Comparison of ENCODE assay signal across 10 cellular contexts in genomic region chr10:71753091-71753959, GRCh38. TPM values are rescaled to one million over a fixed set of nuclear protein-coding genes. Genes with fewer than 3 reads are reported as not detected.
DNase-seq lines count a peak whose midpoint lies in the region; ATAC-seq and TF ChIP-seq lines count a peak whose summit lies in the region.
"Had no signal": no experiment of that assay in that cellular context is flagged by ENCODE, and none has a peak within 500 bp of the region (broad histone marks: within the 10 kb centered on the region; RNA-seq: fewer than 3 reads in every experiment).

No MANE protein-coding gene starts in this region.

- H3K36me3 ChIP-seq in Caco-2 (ENCODE audit: control insufficient read depth, insufficient read depth, low read length), result peaks cover 1% of the 10 kb centered on the region; the same call in 1 of the 2 replicates
- H3K36me3 ChIP-seq in OCI-LY7 (ENCODE audit: insufficient read depth, low read length), result no peaks in the 10 kb centered on the region
- H3K36me3 ChIP-seq in neutrophil, result peaks cover 96% of the 10 kb centered on the region
- no peaks in the 10 kb centered on the region for H3K36me3 ChIP-seq in BE2C

- H3K4me1 Mint-ChIP-seq in Caco-2 (ENCODE audit: low read depth, unreplicated experiment), result peaks cover 40% of the 10 kb centered on the region

- BruUV-seq in Caco-2 (replicated peaks; lab: Mats Ljungman, UMichigan) (no TSS peak), OCI-LY7 (replicated peaks; lab: Mats Ljungman, UMichigan) (no TSS peak)

- peak overlapping the region; percentile 50 for H3K4me2 ChIP-seq in OCI-LY7 (ENCODE audit: low read length)

- H3K27ac ChIP-seq in OCI-LY7 (ENCODE audit: low read depth, low read length, poor library complexity, severe bottlenecking) (peak overlapping the region; percentile 64), neutrophil (peak overlapping the region; percentile 99)

- CTCF ChIA-PET in Caco-2 (lab: Charles Lee) (interaction anchor here (1.2 to 1.5 kb wide), 4 partner anchors 13 to 59 kb away, joined by 4 to 9 read pairs (median 5); partner anchors contain the start of gene VSIR), OCI-LY7 (lab: Charles Lee; ENCODE audit: unreplicated experiment) (no interaction called here)

- H3K27me3 Mint-ChIP-seq in Caco-2 (ENCODE audit: insufficient read depth, unreplicated experiment), result no peaks in the 10 kb centered on the region

- TF ChIP-seq CTCF in Caco-2 (IDR thresholded peaks at IDR 0.05; ENCODE audit: insufficient read depth in 1 of 2, low read depth in 1 of 2, low read length in 1 of 2, severe bottlenecking in 1 of 2, unreplicated experiment in 1 of 2), result peak in 1 of 2 experiments; percentile 21
- no peak for TF ChIP-seq CTCF in OCI-LY7 (conservative IDR thresholded peaks at IDR 0.05; ENCODE audit: low read length)
- peak; percentile 45 for TF ChIP-seq CTCF in neutrophil (IDR thresholded peaks at IDR 0.05)
- TF ChIP-seq CTCF in BE2C (IDR thresholded peaks at IDR 0.05; ENCODE audit: low read depth, low read length), result no peak

- no peaks in the 10 kb centered on the region for H3K9me2 ChIP-seq in OCI-LY7 (ENCODE audit: insufficient read depth, low read length)

- DNase-seq in Caco-2 (peak; percentile 64 to 74), OCI-LY7 (ENCODE audit: low spot score) (no peak), erythroblast (lab: John Stamatoyannopoulos, UW) (peak; percentile 87 to 90), AG08395 (ENCODE audit: low spot score) (no peak), BE2C (no peak)
- no peak for DNase-seq in activated CD4-positive, alpha-beta T cell treated with anti-CD3 and anti-CD28 coated beads, Interleukin-2, amount 50 U/mL, for 4 hours
- DNase-seq: H7, kidney glomerular epithelial cell had no signal

- H3K27me3 ChIP-seq in Caco-2 (replicated peaks; ENCODE audit: control insufficient read depth, insufficient read depth, low read length) (no peaks in the 10 kb centered on the region), neutrophil (no peaks in the 10 kb centered on the region), BE2C (no peaks in the 10 kb centered on the region)

- intact Hi-C loops in Caco-2 (cut with micrococcal nuclease; ENCODE audit: unreplicated experiment) (loop anchor here (1.0 to 2.0 kb wide), 3 partner anchors 13 to 21 kb away; partner anchors contain the start of gene VSIR), OCI-LY7 (cut with micrococcal nuclease; ENCODE audit: unreplicated experiment) (no loop called here)

- H3K4me3 ChIP-seq in Caco-2 (ENCODE audit: low read depth, low read length) (no peak overlapping the region), OCI-LY7 (ENCODE audit: low read depth, low read length, poor library complexity, severe bottlenecking) (no peak overlapping the region), neutrophil (ENCODE audit: low read depth in 1 of 2, low read length in 1 of 2) (peak overlapping the region; percentile 56 to 64), BE2C (ENCODE audit: low read depth, low read length) (no peak overlapping the region)

- TF ChIP-seq POLR2A in erythroblast (IDR thresholded peaks at IDR 0.05; ENCODE audit: low read length), result no peak

- POLR2A ChIA-PET in Caco-2 (lab: Charles Lee), result interaction anchor here (0.9 kb wide), 1 partner anchor 13 kb away, joined by 3 read pairs; no protein-coding TSS in a partner anchor
- POLR2A ChIA-PET in OCI-LY7 (lab: Charles Lee), result interaction anchor here (1.2 to 1.7 kb wide), 2 partner anchors 16 to 25 kb away, joined by 3 read pairs; no protein-coding TSS in a partner anchor

- peak overlapping the region; percentile 46 for H3K4me3 Mint-ChIP-seq in Caco-2 (ENCODE audit: unreplicated experiment)

- ATAC-seq in GM21825 (IDR thresholded peaks at IDR 0.05; ENCODE audit: unreplicated experiment), result no peak

- peak overlapping the region; percentile 37; the same call in 1 of the 2 replicates for H2AFZ ChIP-seq in OCI-LY7 (ENCODE audit: low read length)

- H3K27ac Mint-ChIP-seq in Caco-2 (ENCODE audit: unreplicated experiment), result peak overlapping the region; percentile 88

- no peaks in the 10 kb centered on the region for H3K9me3 Mint-ChIP-seq in Caco-2 (ENCODE audit: unreplicated experiment)

- no peaks in the 10 kb centered on the region for H3K9me3 ChIP-seq in Caco-2
- H3K9me3 ChIP-seq in OCI-LY7 (ENCODE audit: low read length), result no peaks in the 10 kb centered on the region
- H3K9me3 ChIP-seq in neutrophil, result no peaks in the 10 kb centered on the region
- no peaks in the 10 kb centered on the region for H3K9me3 ChIP-seq in BE2C

- H3K4me1 ChIP-seq in Caco-2, result peaks cover 36% of the 10 kb centered on the region
- peaks cover 78% of the 10 kb centered on the region for H3K4me1 ChIP-seq in OCI-LY7 (ENCODE audit: insufficient read depth, low read length, poor library complexity, severe bottlenecking)
- peaks cover 100% of the 10 kb centered on the region in 2 experiments for H3K4me1 ChIP-seq in neutrophil (ENCODE audit: control insufficient read depth in 1 of 2, insufficient read depth in 1 of 2, low read depth in 1 of 2, low read length in 1 of 2)
- no peaks in the 10 kb centered on the region for H3K4me1 ChIP-seq in BE2C

- peaks cover 27% of the 10 kb centered on the region for H3K36me3 Mint-ChIP-seq in Caco-2 (ENCODE audit: insufficient read depth, unreplicated experiment)

- no peaks in the 10 kb centered on the region for H4K20me1 ChIP-seq in OCI-LY7 (ENCODE audit: insufficient read depth, low read length)

- H3K79me2 ChIP-seq in OCI-LY7 (ENCODE audit: insufficient read depth, low read depth, low read length), result no peaks in the 10 kb centered on the region

RNA-seq across cellular contexts. Expression of gene VSIR, which starts 20.0 kb away (rescaled TPM):
- total RNA-seq in Caco-2 (2022) (41.9 and 44.0 TPM in 2 replicates), OCI-LY7 (2022) (4.9 and 9.0 TPM in 2 replicates)
- total RNA-seq in OCI-LY7 (2014; rRNA removed; shearing (Covaris generic)), result 2.1 and 2.2 TPM in 2 replicates
- polyA plus RNA-seq in BE2C (2012; ENCODE audit: insufficient read depth, insufficient read length, low read depth), result 2.5 TPM

RNA-seq across cellular contexts. Expression of gene C10orf105, which starts 33.7 kb away (rescaled TPM):
- total RNA-seq in Caco-2 (2022), result not detected in 2 replicates
- total RNA-seq in OCI-LY7 (2014; rRNA removed; shearing (Covaris generic)), result 0.09 TPM in 1 of 2 replicates, not detected in the other
- 0.09 and 0.15 TPM in 2 replicates for total RNA-seq in OCI-LY7 (2022)
- not detected for polyA plus RNA-seq in BE2C (2012; ENCODE audit: insufficient read depth, insufficient read length, low read depth)

Comparison
In these comparisons a context has a peak if more than half of its experiments do, and no peak if none do; other contexts are left out.
1. DNase-seq: peak in Caco-2 (2 of 2) and erythroblast (2 of 2); none in OCI-LY7 (single experiment), AG08395 (single experiment), BE2C (single experiment) and activated CD4-positive, alpha-beta T cell treated with anti-CD3 and anti-CD28 coated beads, Interleukin-2, amount 50 U/mL, for 4 hours (0 of 2).
2. H3K4me3 ChIP-seq: peak in neutrophil (2 of 2); none in Caco-2 (single experiment), OCI-LY7 (single experiment) and BE2C (single experiment).